ENCODE assay signal across 18 cellular contexts in genomic region chr7:36158321-36158605, GRCh38. TPM values are rescaled to one million over a fixed set of nuclear protein-coding genes. Genes with fewer than 3 reads are reported as not detected.
A peak's percentile ranks its signal among the peaks of the same experiment; 100 is the strongest.
DNase-seq lines count a peak whose midpoint lies in the region; ATAC-seq and TF ChIP-seq lines count a peak whose summit lies in the region.
"Had no signal": no experiment of that assay in that cellular context is flagged by ENCODE, and none has a peak within 500 bp of the region (broad histone marks: within the 10 kb centered on the region; RNA-seq: fewer than 3 reads in every experiment).

No MANE protein-coding gene starts in this region.

- H2AK5ac ChIP-seq in mesendoderm (ENCODE audit: low read length): no peak overlapping the region

- H3K9me3 ChIP-seq in PC-3 (ENCODE audit: low read length): no peaks in the 10 kb centered on the region
- no peaks in the 10 kb centered on the region for H3K9me3 ChIP-seq in esophagus (ENCODE audit: control insufficient read depth in 2 of 2, insufficient read depth in 1 of 2, low read depth in 1 of 2, low read length in 1 of 2)

- H3K79me1 ChIP-seq in mesendoderm (ENCODE audit: low read length): no peaks in the 10 kb centered on the region

- H3K4me3 ChIP-seq in PC-3 (ENCODE audit: low read length) (peak overlapping the region; percentile 84; the same call in 1 of the 2 replicates), esophagus (ENCODE audit: low read depth in 1 of 2, low read length in 2 of 2) (no peak overlapping the region), mesendoderm (ENCODE audit: low read length) (no peak overlapping the region)

- POLR2A ChIA-PET in PC-3 (lab: Charles Lee; ENCODE audit: unreplicated experiment) (interaction anchor here (0.6 to 1.2 kb wide), 2 partner anchors 100 to 132 kb away, joined by 3 to 7 read pairs; no protein-coding TSS in a partner anchor), HEK293T (lab: Yijun Ruan, JAX) (no interaction called here)

- no peak overlapping the region for H2AFZ ChIP-seq in PC-3 (ENCODE audit: low read length)

- H3K4me3 Mint-ChIP-seq in Calu3 (ENCODE audit: low read depth, unreplicated experiment): peak overlapping the region; percentile 93
- no peak overlapping the region for H3K4me3 Mint-ChIP-seq in activated CD4-positive, alpha-beta T cell treated with anti-CD3 and anti-CD28 coated beads, Interleukin-2, amount 10 ng/mL, durations not matched to agents 24 days and 14 days
- H3K4me3 Mint-ChIP-seq: CD14-positive monocyte had no signal

- H3K36me3 Mint-ChIP-seq in Calu3 (ENCODE audit: insufficient read depth, unreplicated experiment): peaks cover 65% of the 10 kb centered on the region
- no peaks in the 10 kb centered on the region for H3K36me3 Mint-ChIP-seq in activated CD4-positive, alpha-beta T cell treated with anti-CD3 and anti-CD28 coated beads, Interleukin-2, amount 10 ng/mL, durations not matched to agents 24 days and 14 days (ENCODE audit: low read depth)

- peaks cover 79% of the 10 kb centered on the region for H3K4me1 Mint-ChIP-seq in Calu3 (ENCODE audit: low read depth, unreplicated experiment)
- H3K4me1 Mint-ChIP-seq in activated CD4-positive, alpha-beta T cell treated with anti-CD3 and anti-CD28 coated beads, Interleukin-2, amount 10 ng/mL, durations not matched to agents 24 days and 14 days: peaks cover 9% of the 10 kb centered on the region

- ATAC-seq in PC-3: no peak
- no peak for ATAC-seq in GM18520 (IDR thresholded peaks at IDR 0.05; ENCODE audit: unreplicated experiment)

- H3K27ac Mint-ChIP-seq in Calu3 (ENCODE audit: unreplicated experiment): no peak overlapping the region
- H3K27ac Mint-ChIP-seq in activated CD4-positive, alpha-beta T cell treated with anti-CD3 and anti-CD28 coated beads, Interleukin-2, amount 10 ng/mL, durations not matched to agents 24 days and 14 days: no peak overlapping the region
- H3K27ac Mint-ChIP-seq: CD14-positive monocyte had no signal

- H4K8ac ChIP-seq in mesendoderm (ENCODE audit: low read depth, low read length): no peak overlapping the region

- no peak overlapping the region for H2BK15ac ChIP-seq in mesendoderm (replicated peaks; ENCODE audit: low read depth)

- H3K27me3 Mint-ChIP-seq in Calu3 (ENCODE audit: unreplicated experiment): no peaks in the 10 kb centered on the region
- H3K27me3 Mint-ChIP-seq in activated CD4-positive, alpha-beta T cell treated with anti-CD3 and anti-CD28 coated beads, Interleukin-2, amount 10 ng/mL, durations not matched to agents 24 days and 14 days: peaks cover 10% of the 10 kb centered on the region

- no peaks in the 10 kb centered on the region for H3K9me3 Mint-ChIP-seq in Calu3 (ENCODE audit: low read depth, unreplicated experiment)
- H3K9me3 Mint-ChIP-seq in activated CD4-positive, alpha-beta T cell treated with anti-CD3 and anti-CD28 coated beads, Interleukin-2, amount 10 ng/mL, durations not matched to agents 24 days and 14 days: no peaks in the 10 kb centered on the region

- peaks cover 42% of the 10 kb centered on the region for H4K20me1 ChIP-seq in PC-3 (ENCODE audit: low read length)

- no peak overlapping the region for H3K18ac ChIP-seq in mesendoderm (ENCODE audit: low read length)

- H3K9ac ChIP-seq in PC-3 (ENCODE audit: low read length) (no peak overlapping the region), mesendoderm (ENCODE audit: low read length) (no peak overlapping the region)

- H3K23ac ChIP-seq in mesendoderm (ENCODE audit: low read length): no peak overlapping the region

- CTCF ChIA-PET in Calu3 (lab: Charles Lee): interaction anchor here (0.6 to 1.0 kb wide), 4 partner anchors 28 to 173 kb away, joined by 3 to 4 read pairs (median 4); no protein-coding TSS in a partner anchor
- CTCF ChIA-PET in PC-3 (lab: Charles Lee): interaction anchor here (1.1 to 1.5 kb wide), 3 partner anchors 29 to 169 kb away, joined by 3 to 5 read pairs (median 4); no protein-coding TSS in a partner anchor
- CTCF ChIA-PET in HEK293T (lab: Yijun Ruan, JAX): no interaction called here

- H3K27ac ChIP-seq in PC-3 (ENCODE audit: low read length): peak overlapping the region; percentile 49
- H3K27ac ChIP-seq in esophagus (ENCODE audit: low read depth in 2 of 2, low read length in 1 of 2): peak overlapping the region; percentile 22 to 48
- no peak overlapping the region for H3K27ac ChIP-seq in mesendoderm (ENCODE audit: low read depth, low read length)

- H3F3A ChIP-seq in PC-3 (ENCODE audit: low read length, unreplicated experiment): no peaks in the 10 kb centered on the region

- H2BK5ac ChIP-seq in mesendoderm (ENCODE audit: low read length): no peak overlapping the region

- H3K79me2 ChIP-seq in PC-3 (ENCODE audit: low read length) (peaks cover 97% of the 10 kb centered on the region), mesendoderm (ENCODE audit: control insufficient read depth, insufficient read depth, low read length) (no peaks in the 10 kb centered on the region)

- H3K4me1 ChIP-seq in PC-3 (ENCODE audit: insufficient read depth, low read length) (peaks cover 75% of the 10 kb centered on the region), esophagus (ENCODE audit: control insufficient read depth in 2 of 2, insufficient read depth in 2 of 2, low read length in 1 of 2) (peaks cover 4 to 19% of the 10 kb centered on the region in 2 donors), mesendoderm (ENCODE audit: control insufficient read depth, low read depth, low read length) (no peaks in the 10 kb centered on the region)

- no peaks in the 10 kb centered on the region for H3K9me2 ChIP-seq in PC-3 (replicated peaks; ENCODE audit: low read length)

- BruUV-seq in Calu3 (replicated peaks; lab: Mats Ljungman, UMichigan) (no TSS peak), PC-3 (replicated peaks; lab: Mats Ljungman, UMichigan) (no TSS peak)

- intact Hi-C loops in Calu3 (cut with micrococcal nuclease; ENCODE audit: unreplicated experiment) (loop anchor here (5.0 kb wide), 1 partner anchor 171 kb away; no protein-coding TSS in a partner anchor), PC-3 (cut with micrococcal nuclease) (no loop called here), posterior vena cava (cut with DNase I) (loop anchor here in 1 of 2 donors (5.0 kb wide), 1 partner anchor 129 kb away; no protein-coding TSS in a partner anchor)
- intact Hi-C loops in activated CD4-positive, alpha-beta T cell treated with anti-CD3 and anti-CD28 coated beads, Interleukin-2, amount 10 ng/mL, durations not matched to agents 24 days and 14 days (cut with micrococcal nuclease): loop anchor here (10.0 kb wide), 1 partner anchor 353 kb away; the partner anchor contains the start of gene SEPTIN7

- no peak for TF ChIP-seq CTCF in Calu3 (IDR thresholded peaks at IDR 0.05; ENCODE audit: unreplicated experiment)
- no peak for TF ChIP-seq CTCF in PC-3 (conservative IDR thresholded peaks at IDR 0.05; ENCODE audit: low read depth, low read length)

- H3K4ac ChIP-seq in mesendoderm (ENCODE audit: low read depth, low read length): no peak overlapping the region

- H3K4me2 ChIP-seq in PC-3 (ENCODE audit: low read length) (peak overlapping the region; percentile 98), mesendoderm (ENCODE audit: low read length) (no peak overlapping the region)

- no peak overlapping the region for H4K5ac ChIP-seq in mesendoderm (ENCODE audit: low read length)

- H3K36me3 ChIP-seq in PC-3 (ENCODE audit: low read depth, low read length) (no peaks in the 10 kb centered on the region), esophagus (ENCODE audit: control insufficient read depth in 2 of 2, insufficient read depth in 2 of 2, low read length in 1 of 2) (no peaks in the 10 kb centered on the region), mesendoderm (ENCODE audit: control insufficient read depth, insufficient read depth, low read length) (no peaks in the 10 kb centered on the region)

- H3K56ac ChIP-seq in mesendoderm (ENCODE audit: low read length): no peak overlapping the region

- no peak overlapping the region for H2BK120ac ChIP-seq in mesendoderm (ENCODE audit: low read depth, low read length)

- no peak for DNase-seq in Calu3
- DNase-seq in PC-3: peak; percentile 32
- peak; percentile 16 for DNase-seq in mesendoderm
- DNase-seq in posterior vena cava (ENCODE audit: low spot score): no peak
- no peak for DNase-seq in activated CD4-positive, alpha-beta T cell treated with anti-CD3 and anti-CD28 coated beads, Interleukin-2, amount 10 ng/mL, durations not matched to agents 24 days and 14 days
- DNase-seq in HEK293T (ENCODE audit: extremely low spot score): no peak
- DNase-seq: COR-L47, GDM1, GOT3, Kasumi-1, NCI-H1930, NCI-H2171, NCI-H446 treated with DMSO at 0.1 percent for 48 hours, NCI-H774, SIG-M5 had no signal

- WGBS in esophagus, 2 donors: 58 to 66% methylated on average over 2 of the region's 2 CpGs
- no CpG with 5 or more reads among the region's 2 CpGs for WGBS in mesendoderm (ENCODE audit: extremely low coverage, insufficient coverage, low lambda C conversion rate)

- no peaks in the 10 kb centered on the region for H3K27me3 ChIP-seq in PC-3 (ENCODE audit: low read length)
- no peaks in the 10 kb centered on the region for H3K27me3 ChIP-seq in esophagus (ENCODE audit: control insufficient read depth in 1 of 2, insufficient read depth in 2 of 2, low read length in 2 of 2)
- no peaks in the 10 kb centered on the region for H3K27me3 ChIP-seq in mesendoderm (ENCODE audit: insufficient read depth, low read length, poor library complexity)

TF ChIP-seq in HEK293T, 16 proteins besides CTCF, POLR2A, EP300 and RAD21:
- no peak for TF ChIP-seq FOXM1 (IDR thresholded peaks at IDR 0.05; ENCODE audit: borderline replicate concordance)
- TF ChIP-seq ZNF384 (IDR thresholded peaks at IDR 0.05): no peak
- no peak for TF ChIP-seq TARDBP (IDR thresholded peaks at IDR 0.05)
- no peak for TF ChIP-seq LEF1 (IDR thresholded peaks at IDR 0.05; ENCODE audit: borderline replicate concordance)
- no peak for TF ChIP-seq ELF4 (IDR thresholded peaks at IDR 0.05)

RNA-seq across cellular contexts. Expression of gene EEPD1, which starts 5.2 kb away (rescaled TPM):
- total RNA-seq in Calu3 (2022) (48.8 and 55.5 TPM in 2 replicates), PC-3 (2014; rRNA removed) (28.3 and 31.8 TPM in 2 replicates), posterior vena cava (10 to 100 TPM in 1 of 2 donors, 1 to 10 TPM in 1; 9.7 to 10.4 TPM)
- 10 to 100 TPM in 1 of 2 donors, 1 to 10 TPM in 1; 5.5 to 14.5 TPM for polyA plus RNA-seq in esophagus
- polyA plus RNA-seq in mesendoderm (2013, experiment 1 of 2): 3.6 TPM
- 4.5 TPM for polyA plus RNA-seq in mesendoderm (2013, experiment 2 of 2)
- 0.61 and 0.71 TPM in 2 replicates for total RNA-seq in activated CD4-positive, alpha-beta T cell treated with anti-CD3 and anti-CD28 coated beads, Interleukin-2, amount 10 ng/mL, durations not matched to agents 24 days and 14 days

Comparison
In these comparisons a context has a peak if more than half of its experiments do, and no peak if none do; other contexts are left out.
1. DNase-seq: peak in PC-3 (single experiment) and mesendoderm (single experiment); none in Calu3 (single experiment), posterior vena cava (single experiment), activated CD4-positive, alpha-beta T cell treated with anti-CD3 and anti-CD28 coated beads, Interleukin-2, amount 10 ng/mL, durations not matched to agents 24 days and 14 days (single experiment) and HEK293T (single experiment).